ENCODE assay signal across 13 cellular contexts in genomic region chr2:233051241-233052149, GRCh38. TPM values are rescaled to one million over a fixed set of nuclear protein-coding genes. Genes with fewer than 3 reads are reported as not detected.
DNase-seq lines count a peak whose midpoint lies in the region; ATAC-seq, FAIRE-seq and TF ChIP-seq lines count a peak whose summit lies in the region.
"Had no signal": no experiment of that assay in that cellular context is flagged by ENCODE, and none has a peak within 500 bp of the region (broad histone marks: within the 10 kb centered on the region; RNA-seq: fewer than 3 reads in every experiment).

No MANE protein-coding gene starts in this region.

- H3K4me2 ChIP-seq in smooth muscle cell: no peak overlapping the region

- H3K27me3 ChIP-seq in bronchial epithelial cell (ENCODE audit: control insufficient read depth, insufficient read depth, low read length): peaks cover 4% of the 10 kb centered on the region
- no peaks in the 10 kb centered on the region for H3K27me3 ChIP-seq in smooth muscle cell (ENCODE audit: low read depth)
- H3K27me3 ChIP-seq: Peyer's patch had no signal

- no peaks in the 10 kb centered on the region for H3K79me2 ChIP-seq in smooth muscle cell (ENCODE audit: low read depth)

- ATAC-seq in GM19467 (IDR thresholded peaks at IDR 0.05; ENCODE audit: unreplicated experiment) (no peak), HG03432 (IDR thresholded peaks at IDR 0.05; ENCODE audit: unreplicated experiment) (no peak), HG03460 (IDR thresholded peaks at IDR 0.05; ENCODE audit: unreplicated experiment) (no peak)

- in situ Hi-C loops in KBM-7 (cut with MboI; ENCODE audit: low pct_unique_long_range_greater_than_20kb, low sequenced_read_pairs): no loop called here

- H3K9me3 ChIP-seq in smooth muscle cell (replicated peaks; ENCODE audit: low read depth): no peaks in the 10 kb centered on the region
- H3K9me3 ChIP-seq: Peyer's patch had no signal

- no peaks in the 10 kb centered on the region for H3K36me3 ChIP-seq in bronchial epithelial cell (ENCODE audit: control insufficient read depth, insufficient read depth, low read length)
- H3K36me3 ChIP-seq in smooth muscle cell (ENCODE audit: low read depth): no peaks in the 10 kb centered on the region
- H3K36me3 ChIP-seq: Peyer's patch had no signal

- no peak overlapping the region for H3K4me3 ChIP-seq in bronchial epithelial cell (ENCODE audit: low read depth, low read length)
- H3K4me3 ChIP-seq in smooth muscle cell: no peak overlapping the region
- H3K4me3 ChIP-seq: Peyer's patch, skin epidermis had no signal

- FAIRE-seq in bronchial epithelial cell (lab: Jason Lieb, UNC): peak; percentile 77

- no peak overlapping the region for H3K9ac ChIP-seq in smooth muscle cell (ENCODE audit: low read depth)

- TF ChIP-seq CTCF in bronchial epithelial cell (IDR thresholded peaks at IDR 0.05; ENCODE audit: insufficient read depth, low read length, severe bottlenecking): no peak
- no peak for TF ChIP-seq CTCF in smooth muscle cell (IDR thresholded peaks at IDR 0.05; ENCODE audit: borderline replicate concordance, insufficient read depth, poor library complexity, severe bottlenecking)

- no peaks in the 10 kb centered on the region for H3K4me1 ChIP-seq in smooth muscle cell (ENCODE audit: low read depth)

- DNase-seq in KBM-7 (peak; percentile 55), bronchial epithelial cell (ENCODE audit: low read depth) (peak; percentile 75), iPS DF 4.7 (ENCODE audit: extremely low read depth, low spot score) (peak; percentile 74), smooth muscle cell (lab: John Stamatoyannopoulos, UW; ENCODE audit: unreplicated experiment) (no peak), DMS53 treated with DMSO at 0.1 percent for 48 hours (lab: John Stamatoyannopoulos, UW; ENCODE audit: unreplicated experiment) (no peak)
- DNase-seq: activated CD4-positive, alpha-beta T cell treated with anti-CD3 and anti-CD28 coated beads, Interleukin-2, amount 10 ng/mL, durations not matched to agents 7 days and 5 days; DMS153; Peyer's patch; stimulated activated naive CD4-positive, alpha-beta T cell treated with Interleukin-2 at 50 U/mL for 16 hours had no signal

- WGBS in smooth muscle cell (ENCODE audit: low lambda C conversion rate): 23% methylated on average over 24 of the region's 24 CpGs

- peak overlapping the region; percentile 12 for H2AFZ ChIP-seq in smooth muscle cell (ENCODE audit: low read depth)

- no peaks in the 10 kb centered on the region for H4K20me1 ChIP-seq in smooth muscle cell (ENCODE audit: low read depth)

- H3K27ac ChIP-seq in smooth muscle cell (ENCODE audit: low read depth): no peak overlapping the region
- H3K27ac ChIP-seq: Peyer's patch had no signal

- H3F3A ChIP-seq in smooth muscle cell (ENCODE audit: low read depth): no peaks in the 10 kb centered on the region

RNA-seq across cellular contexts. Expression of gene INPP5D, which starts 8.6 kb away (rescaled TPM):
- 24.1 and 26.6 TPM in 2 replicates for total RNA-seq in bronchial epithelial cell
- 9.9 and 17.8 TPM in 2 replicates for total RNA-seq in smooth muscle cell
- polyA plus RNA-seq in smooth muscle cell: 5.6 and 24.5 TPM in 2 replicates

RNA-seq across cellular contexts. Expression of gene NEU2, which starts 19.0 kb away (rescaled TPM):
- total RNA-seq in bronchial epithelial cell (not detected in 2 replicates), smooth muscle cell (0.45 and 0.94 TPM in 2 replicates)
- not detected in 2 replicates for polyA plus RNA-seq in smooth muscle cell
- total RNA-seq: activated CD4-positive, alpha-beta T cell treated with anti-CD3 and anti-CD28 coated beads, Interleukin-2, amount 10 ng/mL, durations not matched to agents 7 days and 5 days; Peyer's patch had no signal

RNA-seq across cellular contexts. Expression of gene NGEF, which starts 38.4 kb away (rescaled TPM):
- total RNA-seq in bronchial epithelial cell (0.53 and 6.1 TPM in 2 replicates), smooth muscle cell (not detected in 2 replicates)
- 0.09 and 1.4 TPM in 2 replicates for polyA plus RNA-seq in smooth muscle cell
- total RNA-seq: activated CD4-positive, alpha-beta T cell treated with anti-CD3 and anti-CD28 coated beads, Interleukin-2, amount 10 ng/mL, durations not matched to agents 7 days and 5 days had no signal

Comparison
In these comparisons a context has a peak if more than half of its experiments do, and no peak if none do; other contexts are left out.
1. DNase-seq: peak in KBM-7 (single experiment), bronchial epithelial cell (single experiment) and iPS DF 4.7 (single experiment); none in smooth muscle cell (single experiment) and DMS53 treated with DMSO at 0.1 percent for 48 hours (single experiment).